ENCODE assay signal across 9 cellular contexts in the genomic region with DNA sequence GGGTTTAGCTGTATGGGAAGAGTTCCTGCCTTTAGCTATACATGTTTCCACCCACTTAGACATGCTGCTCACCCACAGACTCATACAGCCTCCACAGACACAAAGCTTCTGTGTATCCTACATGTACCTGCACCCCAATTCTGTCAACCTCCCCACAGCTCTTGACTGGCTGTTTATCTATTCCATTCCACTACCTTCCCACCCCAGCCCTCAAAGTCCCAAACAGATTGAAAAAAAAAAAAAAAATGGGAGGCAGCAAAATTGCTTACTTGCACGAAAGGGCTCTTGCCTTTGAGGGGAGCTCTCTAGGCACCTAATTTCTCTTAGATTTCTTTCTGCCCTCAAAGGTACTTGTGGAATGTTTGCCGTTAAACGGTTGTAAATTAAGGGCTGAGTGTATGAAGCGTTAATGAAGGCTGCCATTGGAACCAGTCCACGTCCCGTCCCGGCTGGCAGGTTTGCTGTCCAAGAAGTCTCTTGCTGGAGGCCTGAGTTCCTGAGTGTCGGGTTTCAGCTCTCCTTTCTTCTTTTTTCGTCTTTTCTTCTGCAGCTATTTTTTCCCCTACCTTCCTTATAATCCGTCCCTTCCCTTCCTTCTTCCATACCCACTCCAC. TPM values are rescaled to one million over a fixed set of nuclear protein-coding genes. Genes with fewer than 3 reads are reported as not detected.
DNase-seq lines count a peak whose midpoint lies in the region; ATAC-seq, FAIRE-seq and TF ChIP-seq lines count a peak whose summit lies in the region.
"Had no signal": no experiment of that assay in that cellular context is flagged by ENCODE, and none has a peak within 500 bp of the region (broad histone marks: within the 10 kb centered on the region; RNA-seq: fewer than 3 reads in every experiment).

No MANE protein-coding gene starts in this region.

- H3K27ac ChIP-seq in thyroid gland = peak overlapping the region; percentile 72 to 92 (median 83)

- H3K4me1 Mint-ChIP-seq in stimulated activated effector memory CD8-positive, alpha-beta T cell treated with anti-CD3 and anti-CD28 coated beads, Interleukin-12 subunit alpha, Interleukin-12 subunit beta, amount 100 ng/mL, for 72 hours = no peaks in the 10 kb centered on the region
- H3K4me1 Mint-ChIP-seq in T-helper 17 cell = no peaks in the 10 kb centered on the region

- TF ChIP-seq POLR2A in thyroid gland (IDR thresholded peaks at IDR 0.05) = no peak

- peaks cover 5% of the 10 kb centered on the region for H3K9me3 Mint-ChIP-seq in stimulated activated effector memory CD8-positive, alpha-beta T cell treated with anti-CD3 and anti-CD28 coated beads, Interleukin-12 subunit alpha, Interleukin-12 subunit beta, amount 100 ng/mL, for 72 hours

- H3K4me1 ChIP-seq in thyroid gland = peaks cover 54 to 64% of the 10 kb centered on the region in 2 donors

- H3K36me3 ChIP-seq in thyroid gland = no peaks in the 10 kb centered on the region

- DNase-seq in HTR-8/SVneo (ENCODE audit: insufficient read length, low spot score) (peak; percentile 30), amniotic stem cell (lab: John Stamatoyannopoulos, UW) (peak; percentile 19), iPS-NIHi7 (ENCODE audit: extremely low spot score) (peak; percentile 42), thyroid gland (peak; percentile 84 to 87), T-helper 17 cell (no peak)
- no peak for DNase-seq in stimulated activated effector memory CD8-positive, alpha-beta T cell treated with anti-CD3 and anti-CD28 coated beads, Interleukin-12 subunit alpha, Interleukin-12 subunit beta, amount 100 ng/mL, for 72 hours (ENCODE audit: low spot score in 2 of 2)
- no peak for DNase-seq in activated CD4-positive, CD25-positive, alpha-beta regulatory T cell (lab: John Stamatoyannopoulos, UW)
- DNase-seq: foreskin melanocyte had no signal

- H3K4me3 Mint-ChIP-seq in stimulated activated effector memory CD8-positive, alpha-beta T cell treated with anti-CD3 and anti-CD28 coated beads, Interleukin-12 subunit alpha, Interleukin-12 subunit beta, amount 100 ng/mL, for 72 hours = no peak overlapping the region
- H3K4me3 Mint-ChIP-seq in T-helper 17 cell = no peak overlapping the region

- TF ChIP-seq CTCF in thyroid gland (IDR thresholded peaks at IDR 0.05) = no peak

- no peak for ATAC-seq in stimulated activated effector memory CD8-positive, alpha-beta T cell treated with anti-CD3 and anti-CD28 coated beads, Interleukin-12 subunit alpha, Interleukin-12 subunit beta, amount 100 ng/mL, for 72 hours
- ATAC-seq in HG02938 (IDR thresholded peaks at IDR 0.05; ENCODE audit: unreplicated experiment) = no peak
- no peak for ATAC-seq in T-helper 17 cell

- H3K27me3 Mint-ChIP-seq in T-helper 17 cell = no peaks in the 10 kb centered on the region

- intact Hi-C loops in thyroid gland (cut with DNase I) = no loop called here

- no peak overlapping the region for H3K4me3 ChIP-seq in thyroid gland (replicated peaks in 1 of 3)

- WGBS in thyroid gland, 2 donors = 5 to 7% methylated on average over 10 of the region's 10 CpGs

- H3K27me3 ChIP-seq in thyroid gland = no peaks in the 10 kb centered on the region

- H3K36me3 Mint-ChIP-seq in stimulated activated effector memory CD8-positive, alpha-beta T cell treated with anti-CD3 and anti-CD28 coated beads, Interleukin-12 subunit alpha, Interleukin-12 subunit beta, amount 100 ng/mL, for 72 hours = no peaks in the 10 kb centered on the region
- H3K36me3 Mint-ChIP-seq in T-helper 17 cell (ENCODE audit: low read depth) = no peaks in the 10 kb centered on the region

- H3K27ac Mint-ChIP-seq in stimulated activated effector memory CD8-positive, alpha-beta T cell treated with anti-CD3 and anti-CD28 coated beads, Interleukin-12 subunit alpha, Interleukin-12 subunit beta, amount 100 ng/mL, for 72 hours = no peak overlapping the region
- no peak overlapping the region for H3K27ac Mint-ChIP-seq in T-helper 17 cell

- H3K9me3 ChIP-seq in thyroid gland (no peaks in the 10 kb centered on the region), T-helper 17 cell (ENCODE audit: control insufficient read depth, low read length, poor library complexity, severe bottlenecking) (no peaks in the 10 kb centered on the region)

- no peak for FAIRE-seq in HTR-8/SVneo (lab: Jason Lieb, UNC)

RNA-seq across cellular contexts. Expression of a gene that starts 43.6 kb away (rescaled TPM):
- 100 to 1,000 TPM in 2 of 4 donors, 10 to 100 TPM in 2; 79.0 to 159 (median 102) TPM for total RNA-seq in thyroid gland
- 10 to 100 TPM in 1 of 2 donors, under 1 TPM in 1; 0.80 to 16.6 TPM for total RNA-seq in T-helper 17 cell

Comparison
In these comparisons a context has a peak if more than half of its experiments do, and no peak if none do; other contexts are left out.
1. DNase-seq: peak in HTR-8/SVneo (single experiment), amniotic stem cell (single experiment), iPS-NIHi7 (single experiment) and thyroid gland (2 of 2); none in stimulated activated effector memory CD8-positive, alpha-beta T cell treated with anti-CD3 and anti-CD28 coated beads, Interleukin-12 subunit alpha, Interleukin-12 subunit beta, amount 100 ng/mL, for 72 hours (0 of 2), T-helper 17 cell (0 of 3) and activated CD4-positive, CD25-positive, alpha-beta regulatory T cell (0 of 4).
2. RNA of a gene that starts 43.6 kb away (total RNA-seq): 79.0 to 159 TPM in thyroid gland; 0.80 to 16.6 TPM in T-helper 17 cell; every median in the first group is over 4 times any median in the second.